In genomic region chr22:50014655-50015401, GRCh38 we compare ENCODE assay signal across 17 cellular contexts. TPM values are rescaled to one million over a fixed set of nuclear protein-coding genes. Genes with fewer than 3 reads are reported as not detected.
DNase-seq lines count a peak whose midpoint lies in the region; FAIRE-seq and TF ChIP-seq lines count a peak whose summit lies in the region.
"Had no signal": no experiment of that assay in that cellular context is flagged by ENCODE, and none has a peak within 500 bp of the region (broad histone marks: within the 10 kb centered on the region; RNA-seq: fewer than 3 reads in every experiment).

No MANE protein-coding gene starts in this region.

- no peaks in the 10 kb centered on the region for H3K36me3 ChIP-seq in HUES48 (ENCODE audit: control insufficient read depth, insufficient read depth, low read length)
- no peaks in the 10 kb centered on the region for H3K36me3 ChIP-seq in H1 (ENCODE audit: control insufficient read depth in 2 of 4, insufficient read depth in 4 of 4, low read length in 3 of 4)
- no peaks in the 10 kb centered on the region for H3K36me3 ChIP-seq in colonic mucosa
- H3K36me3 ChIP-seq: right lobe of liver, upper lobe of left lung had no signal

- POLR2A ChIA-PET in H1 (lab: Charles Lee; ENCODE audit: partially characterized antibody): interaction anchor here (1.0 kb wide), 2 partner anchors 30 to 53 kb away, joined by 3 read pairs; no protein-coding TSS in a partner anchor
- POLR2A ChIA-PET in activated CD4-positive, alpha-beta memory T cell treated with anti-CD3 and anti-CD28 coated beads for 36 hours (lab: Charles Lee): no interaction called here

- H3K4me1 ChIP-seq in HUES48 (ENCODE audit: control insufficient read depth, insufficient read depth, low read length): no peaks in the 10 kb centered on the region
- H3K4me1 ChIP-seq in H1 (replicated peaks in 1 of 4; ENCODE audit: control insufficient read depth in 3 of 4, insufficient read depth in 4 of 4, low read length in 3 of 4): peaks cover 0 to 20% (median 11%) of the 10 kb centered on the region in 4 experiments; a peak in 6 of 7 replicates
- H3K4me1 ChIP-seq in colonic mucosa: no peaks in the 10 kb centered on the region

- peak; percentile 45 for DNase-seq in NCI-H748 (lab: John Stamatoyannopoulos, UW; ENCODE audit: unreplicated experiment)
- no peak for DNase-seq in NCI-H748 treated with DMSO at 0.1 percent for 48 hours (lab: John Stamatoyannopoulos, UW)
- DNase-seq in H1 (ENCODE audit: low read depth in 1 of 2, low spot score in 2 of 2): peak in 1 of 2 experiments; percentile 54
- DNase-seq in posterior vena cava (ENCODE audit: low spot score): peak; percentile 82
- DNase-seq in foreskin fibroblast: no peak
- no peak for DNase-seq in colonic mucosa
- DNase-seq in activated CD4-positive, alpha-beta memory T cell treated with anti-CD3 and anti-CD28 coated beads for 36 hours: no peak
- DNase-seq: hippocampal formation, NCI-H226 had no signal

- no peaks in the 10 kb centered on the region for H3K9me3 ChIP-seq in HUES48 (ENCODE audit: control insufficient read depth, insufficient read depth, low read length)
- 0 out of 4 replicates have a peak, but pooled peaks cover 0 to under 1% of the 10 kb centered on the region in 2 experiments for H3K9me3 ChIP-seq in H1 (ENCODE audit: insufficient read depth in 2 of 2, low read depth in 1 of 2, low read length in 1 of 2)
- no peaks in the 10 kb centered on the region for H3K9me3 ChIP-seq in colonic mucosa
- H3K9me3 ChIP-seq: right lobe of liver, upper lobe of left lung had no signal

- H3K23me2 ChIP-seq in H1 (ENCODE audit: low read depth, low read length): peaks cover 9% of the 10 kb centered on the region; the same call in 1 of the 2 replicates

- H3K4ac ChIP-seq in H1 (replicated peaks; ENCODE audit: insufficient read length, low read depth, low read length): no peak overlapping the region

- H2BK5ac ChIP-seq in H1 (ENCODE audit: low read depth, low read length): no peak overlapping the region

- no peak overlapping the region for H2BK20ac ChIP-seq in H1 (ENCODE audit: low read length)

- H3K27ac ChIP-seq in HUES48 (ENCODE audit: low read depth, low read length) (no peak overlapping the region), H1 (ENCODE audit: low read depth, low read length) (no peak overlapping the region), colonic mucosa (no peak overlapping the region)
- H3K27ac ChIP-seq: right lobe of liver, upper lobe of left lung had no signal

- H3K9me3 Mint-ChIP-seq in activated CD4-positive, alpha-beta memory T cell treated with anti-CD3 and anti-CD28 coated beads for 36 hours: peaks cover 3% of the 10 kb centered on the region

- peak overlapping the region; percentile 83 for H3K18ac ChIP-seq in H1 (ENCODE audit: extremely low read depth, low read length)

- no peaks in the 10 kb centered on the region for H3K79me2 ChIP-seq in H1 (ENCODE audit: control insufficient read depth in 1 of 2, insufficient read depth in 2 of 2, low read length in 2 of 2)

- H3K4me2 ChIP-seq in H1 (ENCODE audit: insufficient read depth in 1 of 2, low read depth in 2 of 2, low read length in 2 of 2): peak overlapping the region; percentile 71 to 78

- H3K27ac Mint-ChIP-seq in activated CD4-positive, alpha-beta memory T cell treated with anti-CD3 and anti-CD28 coated beads for 36 hours: no peak overlapping the region

- FAIRE-seq in H1 (lab: Jason Lieb, UNC): no peak
- FAIRE-seq: endometrium, TTC549 had no signal

- H4K20me1 ChIP-seq in H1 (replicated peaks in 1 of 2; ENCODE audit: control insufficient read depth in 1 of 2, insufficient read depth in 2 of 2, low read length in 2 of 2): peaks cover 0 to 2% of the 10 kb centered on the region in 2 experiments

- no peak for TF ChIP-seq RAD21 in H1 (IDR thresholded peaks at IDR 0.05 in 1 of 2, conservative IDR thresholded peaks at IDR 0.05 in 1 of 2; ENCODE audit: low read depth in 2 of 2, low read length in 2 of 2)

- no peak overlapping the region for H3K56ac ChIP-seq in H1 (replicated peaks; ENCODE audit: insufficient read length, low read depth, low read length)

- H3K27me3 ChIP-seq in HUES48 (ENCODE audit: control insufficient read depth, insufficient read depth, low read length) (peaks cover 71% of the 10 kb centered on the region), H1 (replicated peaks in 1 of 4; ENCODE audit: control insufficient read depth in 3 of 4, extremely low read depth in 1 of 4, insufficient read depth in 3 of 4, low read length in 3 of 4) (peaks cover 21 to 62% (median 47%) of the 10 kb centered on the region in 4 experiments), colonic mucosa (peaks cover 74% of the 10 kb centered on the region)

- peaks cover 16% of the 10 kb centered on the region for H3K4me1 Mint-ChIP-seq in activated CD4-positive, alpha-beta memory T cell treated with anti-CD3 and anti-CD28 coated beads for 36 hours (ENCODE audit: low read depth)

- no peak overlapping the region for H3K23ac ChIP-seq in H1 (ENCODE audit: insufficient read length)

- H2AFZ ChIP-seq in H1 (ENCODE audit: low read length): peak overlapping the region; percentile 4; the same call in 1 of the 2 replicates

- H2BK15ac ChIP-seq in H1 (ENCODE audit: low read length): peak overlapping the region; percentile 61; the same call in 1 of the 2 replicates

- no peak overlapping the region for H2BK120ac ChIP-seq in H1 (replicated peaks; ENCODE audit: low read depth, low read length)

- no peak for TF ChIP-seq EP300 in H1 (IDR thresholded peaks at IDR 0.05; ENCODE audit: borderline replicate concordance in 1 of 2, low read depth in 2 of 2, low read length in 2 of 2)

- TF ChIP-seq POLR2A in H1 (IDR thresholded peaks at IDR 0.05; ENCODE audit: control extremely low read depth in 1 of 2, low read depth in 2 of 2, low read length in 2 of 2): no peak

- H3K27me3 Mint-ChIP-seq in activated CD4-positive, alpha-beta memory T cell treated with anti-CD3 and anti-CD28 coated beads for 36 hours: peaks cover 3% of the 10 kb centered on the region

- CTCF ChIA-PET in H1 (lab: Charles Lee; ENCODE audit: partially characterized antibody): interaction anchor here (0.6 to 2.3 kb wide), 4 partner anchors 21 to 46 kb away, joined by 3 to 13 read pairs (median 4); no protein-coding TSS in a partner anchor
- CTCF ChIA-PET in activated CD4-positive, alpha-beta memory T cell treated with anti-CD3 and anti-CD28 coated beads for 36 hours (lab: Charles Lee): interaction anchor here (0.7 to 3.0 kb wide), 3 partner anchors 16 to 159 kb away, joined by 3 to 10 read pairs (median 3); no protein-coding TSS in a partner anchor

- no peak overlapping the region for H2AK5ac ChIP-seq in H1 (ENCODE audit: low read depth, low read length)

- H3K14ac ChIP-seq in H1 (ENCODE audit: insufficient read length): no peak overlapping the region

- H3K79me1 ChIP-seq in H1 (ENCODE audit: low read depth, low read length): no peaks in the 10 kb centered on the region; the same call in 1 of the 2 replicates

- no peak overlapping the region for H3K4me3 Mint-ChIP-seq in activated CD4-positive, alpha-beta memory T cell treated with anti-CD3 and anti-CD28 coated beads for 36 hours

- TF ChIP-seq CTCF in H1 (IDR thresholded peaks at IDR 0.05; ENCODE audit: control extremely low read depth in 1 of 3, insufficient read depth in 1 of 3, low read depth in 1 of 3, low read length in 3 of 3) (no peak), foreskin fibroblast (IDR thresholded peaks at IDR 0.05; ENCODE audit: low read depth, low read length) (no peak), colonic mucosa (IDR thresholded peaks at IDR 0.05) (no peak)

- peaks cover 8% of the 10 kb centered on the region for H3K36me3 Mint-ChIP-seq in activated CD4-positive, alpha-beta memory T cell treated with anti-CD3 and anti-CD28 coated beads for 36 hours

- H3K4me3 ChIP-seq in HUES48 (ENCODE audit: low read depth, low read length) (peak overlapping the region; percentile 52), H1 (ENCODE audit: extremely low read depth in 1 of 4, insufficient read depth in 2 of 4, low read depth in 3 of 4, low read length in 4 of 4) (peak overlapping the region; percentile 25 to 58 (median 28); a peak in 7 of 8 replicates), foreskin fibroblast (ENCODE audit: low read depth in 1 of 2, low read length in 2 of 2) (no peak overlapping the region), colonic mucosa (no peak overlapping the region)
- H3K4me3 ChIP-seq: right lobe of liver had no signal

- H2BK12ac ChIP-seq in H1 (ENCODE audit: low read depth, low read length): peak overlapping the region; percentile 27; the same call in 1 of the 2 replicates

- peak overlapping the region; percentile 25 for H4K8ac ChIP-seq in H1 (ENCODE audit: extremely low read depth, insufficient read depth, low read length)

- H3K9ac ChIP-seq in HUES48 (ENCODE audit: low read depth, low read length) (no peak overlapping the region), H1 (replicated peaks in 1 of 4; ENCODE audit: extremely low read depth in 1 of 4, low read depth in 3 of 4, low read length in 3 of 4) (no peak overlapping the region), colonic mucosa (ENCODE audit: low read depth in 2 of 2, low read length in 2 of 2) (no peak overlapping the region)

- 10% methylated on average over 26 of the region's 91 CpGs; no CpG with 5 or more reads in 1 of the 2 experiments for WGBS in H1 (ENCODE audit: extremely low coverage in 1 of 2, insufficient coverage in 1 of 2, insufficient read length in 1 of 2, insufficient replicate concordance in 2 of 2, low coverage in 1 of 2, low lambda C conversion rate in 2 of 2, missing lambda C conversion rate in 1 of 2), 2 experiments

- H4K91ac ChIP-seq in H1 (replicated peaks; ENCODE audit: insufficient read length, low read length): no peak overlapping the region

- intact Hi-C loops in posterior vena cava (cut with DNase I) (loop anchor here in 1 of 2 donors (5.0 kb wide), 1 partner anchor 83 kb away; no protein-coding TSS in a partner anchor), colonic mucosa (cut with DNase I) (no loop called here)
- intact Hi-C loops in activated CD4-positive, alpha-beta memory T cell treated with anti-CD3 and anti-CD28 coated beads for 36 hours (cut with micrococcal nuclease): loop anchor here (5.0 kb wide), 1 partner anchor 178 kb away; no protein-coding TSS in a partner anchor

- no peak overlapping the region for H4K5ac ChIP-seq in H1 (ENCODE audit: insufficient read length, low read depth, low read length)

RNA-seq across cellular contexts. Expression of gene IL17REL, which starts 2.3 kb away (rescaled TPM):
- total RNA-seq in H1 (2021; fragmentation: NEBNext Ultra II Directional; extraction: Animal tissue kit (Norgen Biotek cat#: 25700)): 0.08 and 0.20 TPM in 2 replicates
- 0.15 and 0.17 TPM in 2 replicates for polyA plus RNA-seq in H1 (2011; rRNA removed)
- polyA plus RNA-seq in H1 (2011; cell fraction: cytosol; rRNA removed): 0.18 TPM
- polyA plus RNA-seq in H1 (2011; cell fraction: nucleus; rRNA removed): 0.63 TPM
- polyA plus RNA-seq in H1 (2012, experiment 1 of 2): 0.10 to 0.20 TPM (median 0.13 TPM) in 4 replicates
- polyA plus RNA-seq in H1 (2012, experiment 2 of 2): not detected
- 0.04 TPM for polyA plus RNA-seq in H1 (2013, experiment 1 of 2)
- 0.02 TPM for polyA plus RNA-seq in H1 (2013, experiment 2 of 2)
- polyA minus RNA-seq in H1 (2011; rRNA and poly(A)+ RNA removed): 0.06 and 0.12 TPM in 2 replicates
- polyA minus RNA-seq in H1 (2011; cell fraction: cytosol; rRNA and poly(A)+ RNA removed): 0.29 TPM
- 0.90 TPM for polyA minus RNA-seq in H1 (2011; cell fraction: nucleus; rRNA and poly(A)+ RNA removed)
- total RNA-seq in posterior vena cava: not detected
- under 1 TPM; 0.11 to 0.22 TPM for total RNA-seq in colonic mucosa
- total RNA-seq in activated CD4-positive, alpha-beta memory T cell treated with anti-CD3 and anti-CD28 coated beads for 36 hours: 1 to 10 TPM in 1 of 2 experiments, under 1 TPM in 1; 0.73 to 1.1 TPM
- total RNA-seq: M059J, right lobe of liver, RPMI7951 had no signal
- polyA plus RNA-seq: AG04450 had no signal

RNA-seq across cellular contexts. Expression of gene TTLL8, which starts 43.3 kb away (rescaled TPM):
- not detected in 2 replicates for total RNA-seq in H1 (2021; fragmentation: NEBNext Ultra II Directional; extraction: Animal tissue kit (Norgen Biotek cat#: 25700))
- polyA plus RNA-seq in H1 (2011; rRNA removed): not detected in 2 replicates
- polyA plus RNA-seq in H1 (2011; cell fraction: cytosol; rRNA removed): not detected
- polyA plus RNA-seq in H1 (2011; cell fraction: nucleus; rRNA removed): not detected
- polyA plus RNA-seq in H1 (2012, experiment 1 of 2): not detected in 4 replicates
- polyA plus RNA-seq in H1 (2012, experiment 2 of 2): not detected
- polyA plus RNA-seq in H1 (2013, experiment 1 of 2): not detected
- not detected for polyA plus RNA-seq in H1 (2013, experiment 2 of 2)
- not detected in 2 replicates for polyA minus RNA-seq in H1 (2011; rRNA and poly(A)+ RNA removed)
- polyA minus RNA-seq in H1 (2011; cell fraction: cytosol; rRNA and poly(A)+ RNA removed): not detected
- not detected for polyA minus RNA-seq in H1 (2011; cell fraction: nucleus; rRNA and poly(A)+ RNA removed)
- total RNA-seq in posterior vena cava: not detected
- not detected for total RNA-seq in colonic mucosa
- not detected for total RNA-seq in activated CD4-positive, alpha-beta memory T cell treated with anti-CD3 and anti-CD28 coated beads for 36 hours
- total RNA-seq: M059J, right lobe of liver, RPMI7951, upper lobe of left lung had no signal
- polyA plus RNA-seq: AG04450 had no signal

RNA-seq across cellular contexts. Expression of gene PIM3, which starts 54.3 kb away (rescaled TPM):
- total RNA-seq in H1 (2021; fragmentation: NEBNext Ultra II Directional; extraction: Animal tissue kit (Norgen Biotek cat#: 25700)): 30.0 and 31.2 TPM in 2 replicates
- polyA plus RNA-seq in H1 (2011; rRNA removed): 22.6 and 40.2 TPM in 2 replicates
- polyA plus RNA-seq in H1 (2011; cell fraction: cytosol; rRNA removed): 20.5 TPM
- polyA plus RNA-seq in H1 (2011; cell fraction: nucleus; rRNA removed): 43.4 TPM
- 16.0 to 28.8 TPM (median 24.5 TPM) in 4 replicates for polyA plus RNA-seq in H1 (2012, experiment 1 of 2)
- polyA plus RNA-seq in H1 (2012, experiment 2 of 2): 23.8 TPM
- polyA plus RNA-seq in H1 (2013, experiment 1 of 2): 20.9 TPM
- 21.1 TPM for polyA plus RNA-seq in H1 (2013, experiment 2 of 2)
- polyA minus RNA-seq in H1 (2011; rRNA and poly(A)+ RNA removed): 3.8 and 3.9 TPM in 2 replicates
- 17.7 TPM for polyA minus RNA-seq in H1 (2011; cell fraction: cytosol; rRNA and poly(A)+ RNA removed)
- 20.5 TPM for polyA minus RNA-seq in H1 (2011; cell fraction: nucleus; rRNA and poly(A)+ RNA removed)
- 10 to 100 TPM; 29.9 to 37.2 TPM for total RNA-seq in posterior vena cava
- 10 to 100 TPM; 65.6 to 74.4 TPM for total RNA-seq in colonic mucosa
- total RNA-seq in activated CD4-positive, alpha-beta memory T cell treated with anti-CD3 and anti-CD28 coated beads for 36 hours: 100 to 1,000 TPM; 222 to 231 TPM

Comparison
In these comparisons a context has a peak if more than half of its experiments do, and no peak if none do; other contexts are left out.
1. DNase-seq: peak in NCI-H748 (single experiment) and posterior vena cava (single experiment); none in NCI-H748 treated with DMSO at 0.1 percent for 48 hours (single experiment), foreskin fibroblast (0 of 2), colonic mucosa (single experiment) and activated CD4-positive, alpha-beta memory T cell treated with anti-CD3 and anti-CD28 coated beads for 36 hours (single experiment).
2. H3K4me3 ChIP-seq: peak in HUES48 (single experiment) and H1 (4 of 4); none in foreskin fibroblast (0 of 2) and colonic mucosa (single experiment).